Comparison of ENCODE assay signal across 8 cellular contexts in the genomic region with DNA sequence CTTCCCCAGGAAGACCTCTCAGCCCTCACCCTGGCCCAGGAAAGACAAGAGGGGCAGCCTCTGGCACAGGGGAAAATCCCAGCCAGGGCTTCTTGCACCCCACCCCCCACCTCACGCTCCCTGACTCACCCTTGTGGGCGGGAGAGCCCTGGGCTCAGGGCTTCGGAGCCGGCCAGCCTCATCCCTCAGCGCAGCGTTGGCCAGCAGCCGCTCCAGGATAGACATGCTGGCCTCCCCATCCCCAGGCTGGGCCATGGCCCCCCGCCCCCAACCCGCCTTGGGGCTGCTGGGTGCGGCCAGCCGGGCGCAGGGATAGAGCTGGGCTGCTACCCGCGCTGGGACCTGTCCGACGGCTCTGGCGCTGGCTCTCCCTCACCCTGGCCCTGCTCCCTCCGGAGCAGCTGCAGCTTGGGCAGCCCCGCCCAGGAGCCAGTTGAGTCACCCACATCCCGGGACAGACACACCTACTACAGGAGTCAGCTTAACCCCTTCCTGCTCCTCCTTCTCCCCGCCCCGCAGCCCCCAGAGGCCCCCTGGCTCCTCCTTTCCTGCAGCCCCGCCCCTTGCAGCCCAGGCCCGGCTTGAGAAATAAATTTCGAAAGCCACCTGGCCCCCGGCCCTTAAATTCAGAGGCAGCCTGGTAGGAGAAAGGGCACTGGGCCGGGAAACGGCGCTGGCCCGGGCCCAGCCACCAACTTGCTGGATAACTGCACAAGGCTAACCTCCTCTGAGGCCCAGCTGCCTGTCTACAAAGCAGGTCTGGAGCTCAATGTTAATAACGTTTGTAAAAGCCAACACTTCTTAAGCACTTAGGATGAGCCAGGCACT. TPM values are rescaled to one million over a fixed set of nuclear protein-coding genes. Genes with fewer than 3 reads are reported as not detected.
DNase-seq lines count a peak whose midpoint lies in the region; ATAC-seq and TF ChIP-seq lines count a peak whose summit lies in the region.

No MANE protein-coding gene starts in this region.

- peak overlapping the region; percentile 68 for H3K4me3 ChIP-seq in left ventricle myocardium inferior

- peak; percentile 97 for ATAC-seq in GM21423 (IDR thresholded peaks at IDR 0.05; ENCODE audit: unreplicated experiment)

- intact Hi-C loops in left ventricle myocardium inferior (cut with micrococcal nuclease): no loop called here

- peaks cover 100% of the 10 kb centered on the region for H3K4me1 ChIP-seq in left ventricle myocardium inferior

- peaks cover 62% of the 10 kb centered on the region for H3K36me3 ChIP-seq in left ventricle myocardium inferior

- no peaks in the 10 kb centered on the region for H3K27me3 ChIP-seq in left ventricle myocardium inferior (ENCODE audit: low read depth)

- DNase-seq in DMS 273 (lab: John Stamatoyannopoulos, UW; ENCODE audit: unreplicated experiment): peak; percentile 90
- peak; percentile 88 for DNase-seq in HS-5 (ENCODE audit: low read depth)
- DNase-seq in SK-MEL-5 (ENCODE audit: low read depth, low spot score): peak; percentile 64
- DNase-seq in amygdala (lab: John Stamatoyannopoulos, UW): peak in 47 of 56 donors; percentile 13 to 83 (median 60)
- peak; percentile 92 for DNase-seq in left ventricle myocardium inferior
- DNase-seq in pulmonary artery endothelial cell (ENCODE audit: low read depth, low spot score): peak; percentile 85
- no peak for DNase-seq in NCI-H128 (lab: John Stamatoyannopoulos, UW; ENCODE audit: unreplicated experiment)

- in situ Hi-C loops in SK-MEL-5 (cut with HindIII; ENCODE audit: low pct_unique_long_range_greater_than_20kb, low sequenced_read_pairs): no loop called here

- H3K27ac ChIP-seq in left ventricle myocardium inferior (replicated peaks): peak overlapping the region; percentile 90

- H3K9me3 ChIP-seq in left ventricle myocardium inferior (replicated peaks): no peaks in the 10 kb centered on the region

- TF ChIP-seq CTCF in left ventricle myocardium inferior (IDR thresholded peaks at IDR 0.05; ENCODE audit: borderline replicate concordance): no peak

RNA-seq across cellular contexts. Expression of a gene that starts 13.4 kb away (rescaled TPM):
- 8.1 and 9.0 TPM in 2 replicates for total RNA-seq in SK-MEL-5 (2014; rRNA removed; shearing (Covaris generic))
- polyA plus RNA-seq in SK-MEL-5 (2015; cell fraction: cytosol; rRNA removed): 23.9 and 25.5 TPM in 2 replicates
- polyA plus RNA-seq in SK-MEL-5 (2015; cell fraction: nucleus; rRNA removed): 22.2 and 29.0 TPM in 2 replicates
- total RNA-seq in left ventricle myocardium inferior (32.6 TPM), pulmonary artery endothelial cell (66.1 and 107 TPM in 2 replicates)

RNA-seq across cellular contexts. Expression of a gene that starts 24.4 kb away (rescaled TPM):
- 71.2 and 76.2 TPM in 2 replicates for total RNA-seq in SK-MEL-5 (2014; rRNA removed; shearing (Covaris generic))
- 111 and 132 TPM in 2 replicates for polyA plus RNA-seq in SK-MEL-5 (2015; cell fraction: cytosol; rRNA removed)
- 66.8 and 70.5 TPM in 2 replicates for polyA plus RNA-seq in SK-MEL-5 (2015; cell fraction: nucleus; rRNA removed)
- 34.6 TPM for total RNA-seq in left ventricle myocardium inferior
- 102 and 115 TPM in 2 replicates for total RNA-seq in pulmonary artery endothelial cell

RNA-seq across cellular contexts. Expression of a gene that starts 26.8 kb away (rescaled TPM):
- total RNA-seq in SK-MEL-5 (2014; rRNA removed; shearing (Covaris generic)): not detected in 2 replicates
- polyA plus RNA-seq in SK-MEL-5 (2015; cell fraction: cytosol; rRNA removed): not detected in 2 replicates
- not detected in 2 replicates for polyA plus RNA-seq in SK-MEL-5 (2015; cell fraction: nucleus; rRNA removed)
- total RNA-seq in left ventricle myocardium inferior (1.4 TPM), pulmonary artery endothelial cell (not detected in 2 replicates)
